ENCODE assay signal across 20 cellular contexts in the genomic region with DNA sequence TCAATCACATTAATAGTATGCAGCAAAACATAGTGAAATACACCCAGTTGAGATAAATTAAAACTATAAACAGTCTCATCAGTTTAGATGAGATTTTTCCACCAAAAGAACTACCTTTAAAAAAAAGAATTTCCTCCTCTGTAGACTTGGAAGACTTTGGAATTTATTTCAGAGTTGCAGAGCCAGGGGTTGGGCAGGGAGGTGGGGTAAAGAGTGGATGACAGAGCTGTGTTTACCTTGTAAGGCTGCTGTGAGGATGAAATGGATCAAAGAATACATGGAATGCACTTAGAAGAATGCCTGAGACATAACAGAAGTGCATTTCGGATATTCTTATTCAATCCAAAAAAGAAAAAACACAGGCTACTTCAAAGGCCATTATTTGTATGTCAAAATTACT. TPM values are rescaled to one million over a fixed set of nuclear protein-coding genes. Genes with fewer than 3 reads are reported as not detected.
A peak's percentile ranks its signal among the peaks of the same experiment; 100 is the strongest.
DNase-seq lines count a peak whose midpoint lies in the region; ATAC-seq and TF ChIP-seq lines count a peak whose summit lies in the region.
"Had no signal": no experiment of that assay in that cellular context is flagged by ENCODE, and none has a peak within 500 bp of the region (broad histone marks: within the 10 kb centered on the region; RNA-seq: fewer than 3 reads in every experiment).

No MANE protein-coding gene starts in this region.

- no peak for TF ChIP-seq EP300 in Ishikawa (IDR thresholded peaks at IDR 0.05; ENCODE audit: borderline replicate concordance)

- POLR2A ChIA-PET in CD4-positive, alpha-beta T cell (lab: Charles Lee), result interaction anchor here (1.7 kb wide), 1 partner anchor 77 kb away, joined by 10 read pairs; no protein-coding TSS in a partner anchor

- no peak for DNase-seq in CD4-positive, alpha-beta T cell
- DNase-seq in left kidney (ENCODE audit: low read depth, low spot score) (peak; percentile 39), NCI-H2227 (lab: John Stamatoyannopoulos, UW; ENCODE audit: unreplicated experiment) (no peak), MG63 (no peak), activated T-cell treated with anti-CD3 and anti-CD28 coated beads for 4 hours (no peak)
- no peak for DNase-seq in activated T-cell treated with anti-CD3 and anti-CD28 coated beads, Interleukin-2, amount 50 U/mL, for 4 hours
- DNase-seq: 8988T; CD8-positive, alpha-beta memory T cell; COR-L47; GOT3; H7; HFFc6 had no signal

- no peaks in the 10 kb centered on the region for H3K27me3 ChIP-seq in CD4-positive, alpha-beta T cell (ENCODE audit: control insufficient read depth, insufficient read depth, low read length)
- H3K27me3 ChIP-seq in MG63, result no peaks in the 10 kb centered on the region
- H3K27me3 ChIP-seq: BLaER1 had no signal

- no peak overlapping the region for H3K4me3 Mint-ChIP-seq in CD4-positive, alpha-beta T cell
- no peak overlapping the region for H3K4me3 Mint-ChIP-seq in stimulated activated memory B cell treated with anti-CD40 and anti-IgM and Interleukin-4, amounts not matched to agents 10 μg/mL and 1 μg/mL and 100 μg/mL, for 72 hours
- H3K4me3 Mint-ChIP-seq in activated T-cell treated with anti-CD3 and anti-CD28 coated beads, Interleukin-2, amount 50 U/mL, for 4 hours, result no peak overlapping the region
- H3K4me3 Mint-ChIP-seq: CD14-positive monocyte; CD8-positive, alpha-beta memory T cell; HFFc6 had no signal

- no peaks in the 10 kb centered on the region for H3K36me3 Mint-ChIP-seq in CD4-positive, alpha-beta T cell (ENCODE audit: low read depth)
- H3K36me3 Mint-ChIP-seq in stimulated activated memory B cell treated with anti-CD40 and anti-IgM and Interleukin-4, amounts not matched to agents 10 μg/mL and 1 μg/mL and 100 μg/mL, for 72 hours, result peaks cover 18% of the 10 kb centered on the region
- H3K36me3 Mint-ChIP-seq in activated T-cell treated with anti-CD3 and anti-CD28 coated beads, Interleukin-2, amount 50 U/mL, for 4 hours (ENCODE audit: insufficient read depth), result no peaks in the 10 kb centered on the region
- H3K36me3 Mint-ChIP-seq: CD14-positive monocyte had no signal

- no peak for ATAC-seq in CD4-positive, alpha-beta T cell (ENCODE audit: poor library complexity)
- no peak for ATAC-seq in stimulated activated memory B cell treated with anti-CD40 and anti-IgM and Interleukin-4, amounts not matched to agents 10 μg/mL and 1 μg/mL and 100 μg/mL, for 72 hours
- no peak for ATAC-seq in activated T-cell treated with anti-CD3 and anti-CD28 coated beads, Interleukin-2, amount 50 U/mL, for 4 hours
- ATAC-seq: HCT116, K562 had no signal

- peak overlapping the region; percentile 22 for H3K27ac Mint-ChIP-seq in CD4-positive, alpha-beta T cell
- peak overlapping the region; percentile 37 for H3K27ac Mint-ChIP-seq in stimulated activated memory B cell treated with anti-CD40 and anti-IgM and Interleukin-4, amounts not matched to agents 10 μg/mL and 1 μg/mL and 100 μg/mL, for 72 hours
- H3K27ac Mint-ChIP-seq: CD14-positive monocyte, HFFc6 had no signal

- CTCF ChIA-PET in CD4-positive, alpha-beta T cell (lab: Charles Lee), result no interaction called here

- no peaks in the 10 kb centered on the region for H3K9me3 ChIP-seq in CD4-positive, alpha-beta T cell (ENCODE audit: control insufficient read depth, low read length)
- H3K9me3 ChIP-seq in MG63, result no peaks in the 10 kb centered on the region

- H3K4me1 Mint-ChIP-seq in CD4-positive, alpha-beta T cell (ENCODE audit: low read depth), result peaks cover 62% of the 10 kb centered on the region
- H3K4me1 Mint-ChIP-seq in stimulated activated memory B cell treated with anti-CD40 and anti-IgM and Interleukin-4, amounts not matched to agents 10 μg/mL and 1 μg/mL and 100 μg/mL, for 72 hours, result peaks cover 40% of the 10 kb centered on the region
- H3K4me1 Mint-ChIP-seq in activated T-cell treated with anti-CD3 and anti-CD28 coated beads, Interleukin-2, amount 50 U/mL, for 4 hours (ENCODE audit: low read depth), result peaks cover 25% of the 10 kb centered on the region

- no peaks in the 10 kb centered on the region for H3K27me3 Mint-ChIP-seq in CD4-positive, alpha-beta T cell
- H3K27me3 Mint-ChIP-seq in stimulated activated memory B cell treated with anti-CD40 and anti-IgM and Interleukin-4, amounts not matched to agents 10 μg/mL and 1 μg/mL and 100 μg/mL, for 72 hours, result no peaks in the 10 kb centered on the region
- no peaks in the 10 kb centered on the region for H3K27me3 Mint-ChIP-seq in activated T-cell treated with anti-CD3 and anti-CD28 coated beads, Interleukin-2, amount 50 U/mL, for 4 hours (ENCODE audit: low read depth)

- intact Hi-C loops in CD4-positive, alpha-beta T cell (cut with DNase I, micrococcal nuclease), result no loop called here

- H3K9me3 Mint-ChIP-seq in CD4-positive, alpha-beta T cell, result no peaks in the 10 kb centered on the region
- peaks cover 3% of the 10 kb centered on the region for H3K9me3 Mint-ChIP-seq in stimulated activated memory B cell treated with anti-CD40 and anti-IgM and Interleukin-4, amounts not matched to agents 10 μg/mL and 1 μg/mL and 100 μg/mL, for 72 hours
- peaks cover 10% of the 10 kb centered on the region for H3K9me3 Mint-ChIP-seq in activated T-cell treated with anti-CD3 and anti-CD28 coated beads, Interleukin-2, amount 50 U/mL, for 4 hours

- TF ChIP-seq CTCF in CD4-positive, alpha-beta T cell (IDR thresholded peaks at IDR 0.05), result no peak

- H3K36me3 ChIP-seq in MG63, result no peaks in the 10 kb centered on the region
- H3K36me3 ChIP-seq: BLaER1 had no signal

- no peak overlapping the region for H3K27ac ChIP-seq in CD4-positive, alpha-beta T cell (ENCODE audit: low read depth, low read length)
- H3K27ac ChIP-seq: BLaER1 had no signal

- TF ChIP-seq RAD21 in Ishikawa (IDR thresholded peaks at IDR 0.05; ENCODE audit: low read depth), result no peak

- no peak overlapping the region for H3K4me3 ChIP-seq in MG63
- H3K4me3 ChIP-seq: BLaER1, K562 had no signal

TF ChIP-seq in Ishikawa, 13 proteins besides CTCF, POLR2A, EP300 and RAD21:
- TF ChIP-seq FOXM1 (IDR thresholded peaks at IDR 0.05; ENCODE audit: borderline replicate concordance, low read depth), result no peak
- TF ChIP-seq TEAD4 (IDR thresholded peaks at IDR 0.05), result 0 out of 2 replicates have a peak, but pooled peaks have one; percentile 24
- TF ChIP-seq, protein P1, sequence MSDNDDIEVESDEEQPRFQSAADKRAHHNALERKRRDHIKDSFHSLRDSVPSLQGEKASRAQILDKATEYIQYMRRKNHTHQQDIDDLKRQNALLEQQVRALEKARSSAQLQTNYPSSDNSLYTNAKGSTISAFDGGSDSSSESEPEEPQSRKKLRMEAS (IDR thresholded peaks at IDR 0.05), result no peak
- TF ChIP-seq EGR1 (IDR thresholded peaks at IDR 0.05), result no peak
- TF ChIP-seq, protein P2, sequence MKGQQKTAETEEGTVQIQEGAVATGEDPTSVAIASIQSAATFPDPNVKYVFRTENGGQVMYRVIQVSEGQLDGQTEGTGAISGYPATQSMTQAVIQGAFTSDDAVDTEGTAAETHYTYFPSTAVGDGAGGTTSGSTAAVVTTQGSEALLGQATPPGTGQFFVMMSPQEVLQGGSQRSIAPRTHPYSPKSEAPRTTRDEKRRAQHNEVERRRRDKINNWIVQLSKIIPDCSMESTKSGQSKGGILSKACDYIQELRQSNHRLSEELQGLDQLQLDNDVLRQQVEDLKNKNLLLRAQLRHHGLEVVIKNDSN (IDR thresholded peaks at IDR 0.05), result no peak
- no peak for TF ChIP-seq TCF12 (IDR thresholded peaks at IDR 0.05; ENCODE audit: low read depth)
- no peak for TF ChIP-seq YY1 (IDR thresholded peaks at IDR 0.05; ENCODE audit: low read depth)
- TF ChIP-seq CREB1 (IDR thresholded peaks at IDR 0.05; ENCODE audit: low read depth), result no peak

RNA-seq across cellular contexts. Expression of a gene that starts 6.4 kb away (rescaled TPM):
- 1 to 10 TPM; 1.3 to 2.1 TPM for total RNA-seq in CD4-positive, alpha-beta T cell
- under 1 TPM in 2 of 3 donors, not detected in 1; 0.16 to 0.25 TPM for total RNA-seq in activated T-cell treated with anti-CD3 and anti-CD28 coated beads, Interleukin-2, amount 50 U/mL, for 4 hours
- not detected in 2 replicates for total RNA-seq in MG63 (2014; rRNA removed; shearing (Covaris generic); ENCODE audit: low replicate concordance)
- total RNA-seq: A673, H7, HFFc6, HT-29, K562 had no signal
